In genomic region chr12:49909826-49910225, GRCh38 we compare ENCODE assay signal across 12 cellular contexts. TPM values are rescaled to one million over a fixed set of nuclear protein-coding genes. Genes with fewer than 3 reads are reported as not detected.
A peak's percentile ranks its signal among the peaks of the same experiment; 100 is the strongest.
DNase-seq lines count a peak whose midpoint lies in the region; ATAC-seq and TF ChIP-seq lines count a peak whose summit lies in the region.
"Had no signal": no experiment of that assay in that cellular context is flagged by ENCODE, and none has a peak within 500 bp of the region (broad histone marks: within the 10 kb centered on the region; RNA-seq: fewer than 3 reads in every experiment).

No MANE protein-coding gene starts in this region.

- no peak overlapping the region for H3K4me3 Mint-ChIP-seq in activated naive CD8-positive, alpha-beta T cell treated with anti-CD3 and anti-CD28 coated beads, Interleukin-2, amount 50 U/mL, for 24 hours
- H3K4me3 Mint-ChIP-seq in activated naive CD8-positive, alpha-beta T cell treated with anti-CD3 and anti-CD28 coated beads for 36 hours, result no peak overlapping the region

- H3K27ac Mint-ChIP-seq in activated naive CD8-positive, alpha-beta T cell treated with anti-CD3 and anti-CD28 coated beads, Interleukin-2, amount 50 U/mL, for 24 hours, result no peak overlapping the region
- no peak overlapping the region for H3K27ac Mint-ChIP-seq in activated naive CD8-positive, alpha-beta T cell treated with anti-CD3 and anti-CD28 coated beads for 36 hours

- no peak for TF ChIP-seq EP300 in stomach (IDR thresholded peaks at IDR 0.05)

- no peak for TF ChIP-seq POLR2A in stomach (IDR thresholded peaks at IDR 0.05)

- H3K27me3 ChIP-seq in stomach, result peaks cover 0 to 2% (median 0%) of the 10 kb centered on the region in 3 donors

- no peak for TF ChIP-seq CTCF in stomach (IDR thresholded peaks at IDR 0.05)

- H3K4me1 Mint-ChIP-seq in activated naive CD8-positive, alpha-beta T cell treated with anti-CD3 and anti-CD28 coated beads, Interleukin-2, amount 50 U/mL, for 24 hours, result peaks cover 2% of the 10 kb centered on the region
- no peaks in the 10 kb centered on the region for H3K4me1 Mint-ChIP-seq in activated naive CD8-positive, alpha-beta T cell treated with anti-CD3 and anti-CD28 coated beads for 36 hours

- intact Hi-C loops in stomach (cut with DNase I; ENCODE audit: low total_unique reads), result no loop called here

- WGBS in stomach, 5 donors, result 38 to 65% (median 44%) methylated on average over 16 of the region's 16 CpGs

- H3K27me3 Mint-ChIP-seq in activated naive CD8-positive, alpha-beta T cell treated with anti-CD3 and anti-CD28 coated beads, Interleukin-2, amount 50 U/mL, for 24 hours, result peaks cover 6% of the 10 kb centered on the region
- peaks cover 9% of the 10 kb centered on the region for H3K27me3 Mint-ChIP-seq in activated naive CD8-positive, alpha-beta T cell treated with anti-CD3 and anti-CD28 coated beads for 36 hours

- no peaks in the 10 kb centered on the region for H3K36me3 ChIP-seq in stomach
- H3K36me3 ChIP-seq: heart right ventricle had no signal

- peak; percentile 46 for ATAC-seq in activated naive CD8-positive, alpha-beta T cell treated with anti-CD3 and anti-CD28 coated beads, Interleukin-2, amount 50 U/mL, for 24 hours
- ATAC-seq in SK-N-SH treated with all-trans-retinoic acid at 6 μM for 48 hours (peak; percentile 50), GM18867 (IDR thresholded peaks at IDR 0.05; ENCODE audit: unreplicated experiment) (no peak)
- ATAC-seq: heart right ventricle had no signal

- no peaks in the 10 kb centered on the region for H3K36me3 Mint-ChIP-seq in activated naive CD8-positive, alpha-beta T cell treated with anti-CD3 and anti-CD28 coated beads, Interleukin-2, amount 50 U/mL, for 24 hours (ENCODE audit: low read depth)
- no peaks in the 10 kb centered on the region for H3K36me3 Mint-ChIP-seq in activated naive CD8-positive, alpha-beta T cell treated with anti-CD3 and anti-CD28 coated beads for 36 hours

- H3K4me3 ChIP-seq in stomach, result no peak overlapping the region
- H3K4me3 ChIP-seq: heart right ventricle had no signal

- no peak for DNase-seq in activated naive CD8-positive, alpha-beta T cell treated with anti-CD3 and anti-CD28 coated beads, Interleukin-2, amount 50 U/mL, for 24 hours
- no peak for DNase-seq in activated naive CD8-positive, alpha-beta T cell treated with anti-CD3 and anti-CD28 coated beads for 36 hours
- DNase-seq in islet precursor cell, result peak; percentile 94
- DNase-seq in stomach, result peak; percentile 77
- DNase-seq in superior temporal gyrus (ENCODE audit: extremely low spot score), result no peak
- no peak for DNase-seq in 8988T
- DNase-seq: activated CD4-positive, CD25-positive, alpha-beta regulatory T cell treated with anti-CD3 and anti-CD28 coated beads, Interleukin-2, amount 50 U/mL, for 72 hours; HCEC 1CT; heart right ventricle had no signal

- H3K9me3 ChIP-seq in stomach, result no peaks in the 10 kb centered on the region
- H3K9me3 ChIP-seq: heart right ventricle had no signal

- H3K27ac ChIP-seq in stomach, result no peak overlapping the region
- H3K27ac ChIP-seq: heart right ventricle had no signal

- no peaks in the 10 kb centered on the region for H3K4me1 ChIP-seq in stomach

- H3K9me3 Mint-ChIP-seq in activated naive CD8-positive, alpha-beta T cell treated with anti-CD3 and anti-CD28 coated beads, Interleukin-2, amount 50 U/mL, for 24 hours, result no peaks in the 10 kb centered on the region
- H3K9me3 Mint-ChIP-seq in activated naive CD8-positive, alpha-beta T cell treated with anti-CD3 and anti-CD28 coated beads for 36 hours, result no peaks in the 10 kb centered on the region

TF ChIP-seq in SK-N-SH treated with all-trans-retinoic acid at 6 μM for 48 hours, 23 proteins besides CTCF, POLR2A, EP300 and RAD21 (continues in another document):
- TF ChIP-seq TOX (CRISPR knock-in tag; IDR thresholded peaks at IDR 0.05; ENCODE audit: borderline replicate concordance), result no peak
- TF ChIP-seq ZFP3 (CRISPR knock-in tag; IDR thresholded peaks at IDR 0.05), result no peak
- no peak for TF ChIP-seq CREB5 (CRISPR knock-in tag; IDR thresholded peaks at IDR 0.05; ENCODE audit: low read depth)
- TF ChIP-seq ZC3H10 (CRISPR knock-in tag; IDR thresholded peaks at IDR 0.05), result no peak
- no peak for TF ChIP-seq RARB (CRISPR knock-in tag; IDR thresholded peaks at IDR 0.05)
- no peak for TF ChIP-seq ARNTL (CRISPR knock-in tag; IDR thresholded peaks at IDR 0.05; ENCODE audit: borderline replicate concordance, low read depth)
- no peak for TF ChIP-seq TSHZ2 (CRISPR knock-in tag; IDR thresholded peaks at IDR 0.05)
- no peak for TF ChIP-seq OSR1 (CRISPR knock-in tag; IDR thresholded peaks at IDR 0.05)
- no peak for TF ChIP-seq CSDC2 (CRISPR knock-in tag; IDR thresholded peaks at IDR 0.05)
- no peak for TF ChIP-seq TCF4 (CRISPR knock-in tag; IDR thresholded peaks at IDR 0.05; ENCODE audit: borderline replicate concordance)
- TF ChIP-seq PATZ1 (CRISPR knock-in tag; IDR thresholded peaks at IDR 0.05; ENCODE audit: borderline replicate concordance), result no peak
- no peak for TF ChIP-seq ESRRG (CRISPR knock-in tag; IDR thresholded peaks at IDR 0.05)
- no peak for TF ChIP-seq POU6F1 (CRISPR knock-in tag; IDR thresholded peaks at IDR 0.05; ENCODE audit: borderline replicate concordance, low read depth)

RNA-seq across cellular contexts. Expression of gene FAIM2, which starts 6.1 kb away (rescaled TPM):
- under 1 TPM; 0.08 to 0.60 TPM for total RNA-seq in activated naive CD8-positive, alpha-beta T cell treated with anti-CD3 and anti-CD28 coated beads for 36 hours
- 10 to 100 TPM in 2 of 5 donors, 1 to 10 TPM in 3; 1.2 to 44.6 (median 2.2) TPM for total RNA-seq in stomach
- 1 to 10 TPM; 1.1 to 1.8 (median 1.6) TPM for polyA plus RNA-seq in stomach

RNA-seq across cellular contexts. Expression of gene AQP2, which starts 40.7 kb away (rescaled TPM):
- not detected for total RNA-seq in activated naive CD8-positive, alpha-beta T cell treated with anti-CD3 and anti-CD28 coated beads for 36 hours
- under 1 TPM in 1 of 5 donors, not detected in 4; 0.92 TPM for total RNA-seq in stomach
- polyA plus RNA-seq in stomach, result not detected
- total RNA-seq: heart right ventricle, OCI-LY7 had no signal

RNA-seq across cellular contexts. Expression of gene AQP5, which starts 51.8 kb away (rescaled TPM):
- not detected for total RNA-seq in activated naive CD8-positive, alpha-beta T cell treated with anti-CD3 and anti-CD28 coated beads for 36 hours
- 10 to 100 TPM in 1 of 5 donors, 1 to 10 TPM in 2, not detected in 2; 4.9 to 12.5 (median 6.6) TPM for total RNA-seq in stomach
- 10 to 100 TPM in 2 of 3 donors, 1 to 10 TPM in 1; 2.9 to 54.3 (median 10.6) TPM for polyA plus RNA-seq in stomach
- total RNA-seq: OCI-LY7 had no signal

Comparison
In these comparisons a context has a peak if more than half of its experiments do, and no peak if none do; other contexts are left out.
1. DNase-seq: peak in islet precursor cell (single experiment) and stomach (single experiment); none in activated naive CD8-positive, alpha-beta T cell treated with anti-CD3 and anti-CD28 coated beads, Interleukin-2, amount 50 U/mL, for 24 hours (single experiment), activated naive CD8-positive, alpha-beta T cell treated with anti-CD3 and anti-CD28 coated beads for 36 hours (single experiment), superior temporal gyrus (single experiment) and 8988T (single experiment).